Comparison of ENCODE assay signal across 14 cellular contexts in genomic region chrX:152912641-152913040, GRCh38. TPM values are rescaled to one million over a fixed set of nuclear protein-coding genes. Genes with fewer than 3 reads are reported as not detected.
DNase-seq lines count a peak whose midpoint lies in the region; TF ChIP-seq lines count a peak whose summit lies in the region.
"Had no signal": no experiment of that assay in that cellular context is flagged by ENCODE, and none has a peak within 500 bp of the region (broad histone marks: within the 10 kb centered on the region; RNA-seq: fewer than 3 reads in every experiment).

No MANE protein-coding gene starts in this region.

- H3K9me3 ChIP-seq in BLaER1 treated with 17β-estradiol and CSF1 and Interleukin-3, amounts not matched to agents 10 nM and 100 nM (replicated peaks in 1 of 11), result no peaks in the 10 kb centered on the region
- no peaks in the 10 kb centered on the region for H3K9me3 ChIP-seq in HEK293 (ENCODE audit: control insufficient read depth, insufficient read depth, low read depth, low read length)
- no peaks in the 10 kb centered on the region for H3K9me3 ChIP-seq in osteoblast (ENCODE audit: low read depth, low read length)
- H3K9me3 ChIP-seq: HAP-1 had no signal

- H3K4me3 ChIP-seq in BLaER1 treated with 17β-estradiol and CSF1 and Interleukin-3, amounts not matched to agents 10 nM and 100 nM, result no peak overlapping the region
- no peak overlapping the region for H3K4me3 ChIP-seq in HEK293 (ENCODE audit: low read depth, low read length)
- no peak overlapping the region for H3K4me3 ChIP-seq in osteoblast (ENCODE audit: insufficient read depth, low read length)
- H3K4me3 ChIP-seq: GM12878, GM23338, HAP-1 had no signal

- DNase-seq in osteoblast (ENCODE audit: insufficient read length, low spot score, missing footprints) (peak; percentile 77), SIG-M5 treated with dmso at 0.1 percent for 504 hours (lab: John Stamatoyannopoulos, UW; ENCODE audit: unreplicated experiment) (no peak), kidney glomerular epithelial cell (lab: John Stamatoyannopoulos, UW) (no peak), NCI-H1048 (lab: John Stamatoyannopoulos, UW) (no peak)
- DNase-seq: CD4-positive, alpha-beta T cell; CD8-positive, alpha-beta memory T cell; DMS 273 treated with DMSO at 0.1 percent for 48 hours; DMS79; EL had no signal

- peaks cover 0 to 36% (median 5%) of the 10 kb centered on the region in 11 experiments; a peak in 9 of 22 replicates for H4K20me1 ChIP-seq in BLaER1 treated with 17β-estradiol and CSF1 and Interleukin-3, amounts not matched to agents 10 nM and 100 nM
- peaks cover 3% of the 10 kb centered on the region for H4K20me1 ChIP-seq in osteoblast (ENCODE audit: insufficient read depth, low read length)

- H3K79me2 ChIP-seq in osteoblast (ENCODE audit: insufficient read depth, low read length), result no peaks in the 10 kb centered on the region

- peak overlapping the region in 6 of 11 experiments; percentile 14 to 48 (median 32); a peak in 7 of 22 replicates for H3K9ac ChIP-seq in BLaER1 treated with 17β-estradiol and CSF1 and Interleukin-3, amounts not matched to agents 10 nM and 100 nM

- peaks cover 42 to 92% (median 87%) of the 10 kb centered on the region in 11 experiments for H3K27me3 ChIP-seq in BLaER1 treated with 17β-estradiol and CSF1 and Interleukin-3, amounts not matched to agents 10 nM and 100 nM
- H3K27me3 ChIP-seq in osteoblast (ENCODE audit: insufficient read depth, low read length), result no peaks in the 10 kb centered on the region

- POLR2A ChIA-PET in HEK293 (lab: Yijun Ruan, JAX), result no interaction called here

- CTCF ChIA-PET in HEK293 (lab: Yijun Ruan, JAX), result interaction anchor here (0.7 to 1.6 kb wide), 6 partner anchors 11 to 72 kb away, joined by 3 to 5 read pairs (median 4); no protein-coding TSS in a partner anchor

- H3K4me1 ChIP-seq in BLaER1 treated with 17β-estradiol and CSF1 and Interleukin-3, amounts not matched to agents 10 nM and 100 nM, result peaks cover 20 to 53% (median 44%) of the 10 kb centered on the region in 10 experiments
- H3K4me1 ChIP-seq in HEK293 (ENCODE audit: control insufficient read depth, insufficient read depth, low read length), result no peaks in the 10 kb centered on the region
- peaks cover 7% of the 10 kb centered on the region for H3K4me1 ChIP-seq in osteoblast (ENCODE audit: insufficient read depth, low read length)
- H3K4me1 ChIP-seq: HAP-1 had no signal

- H3K27ac ChIP-seq in BLaER1 treated with 17β-estradiol and CSF1 and Interleukin-3, amounts not matched to agents 10 nM and 100 nM, result peak overlapping the region in 7 of 11 experiments; percentile 50 to 67 (median 59); a peak in 13 of 22 replicates
- H3K27ac ChIP-seq in HEK293 (ENCODE audit: extremely low read depth, low read depth, low read length) (no peak overlapping the region), osteoblast (ENCODE audit: low read depth, low read length) (no peak overlapping the region)

- TF ChIP-seq CTCF in HEK293 (tag by site-specific recombination; IDR thresholded peaks at IDR 0.05), result no peak
- no peak for TF ChIP-seq CTCF in osteoblast (IDR thresholded peaks at IDR 0.05; ENCODE audit: extremely low read depth, low read depth, low read length)

- no peaks in the 10 kb centered on the region for H3K36me3 ChIP-seq in BLaER1 treated with 17β-estradiol and CSF1 and Interleukin-3, amounts not matched to agents 10 nM and 100 nM
- H3K36me3 ChIP-seq in HEK293 (ENCODE audit: control insufficient read depth in 2 of 2, insufficient read depth in 1 of 2, low read length in 2 of 2) (no peaks in the 10 kb centered on the region), osteoblast (ENCODE audit: insufficient read depth, low read length) (no peaks in the 10 kb centered on the region)
- H3K36me3 ChIP-seq: HAP-1 had no signal

- no peak overlapping the region for H2AFZ ChIP-seq in osteoblast (ENCODE audit: low read length)
- H2AFZ ChIP-seq: GM23338 had no signal

- peak overlapping the region in 10 of 11 experiments; percentile 38 to 76 (median 58); a peak in 20 of 22 replicates for H3K4me2 ChIP-seq in BLaER1 treated with 17β-estradiol and CSF1 and Interleukin-3, amounts not matched to agents 10 nM and 100 nM
- no peak overlapping the region for H3K4me2 ChIP-seq in osteoblast (ENCODE audit: insufficient read depth, low read length)
- H3K4me2 ChIP-seq: GM23338 had no signal

TF ChIP-seq in HEK293, 187 proteins besides CTCF, POLR2A, EP300 and RAD21:
- TF ChIP-seq SCRT2 (tag by site-specific recombination; IDR thresholded peaks at IDR 0.05) (peak; percentile 77), ZNF16 (tag by site-specific recombination; IDR thresholded peaks at IDR 0.05; ENCODE audit: low read depth) (no peak), SCRT1 (tag by site-specific recombination; IDR thresholded peaks at IDR 0.05; ENCODE audit: borderline replicate concordance) (peak; percentile 63; the same call in 1 of the 2 replicates), ZNF266 (tag by site-specific recombination; IDR thresholded peaks at IDR 0.05; ENCODE audit: low read depth) (no peak)
TF ChIP-seq in HEK293: peak in this region for 2.

RNA-seq across cellular contexts. Expression of gene ZNF185, which starts 14.8 kb away (rescaled TPM):
- 1.1 and 1.2 TPM in 2 replicates for total RNA-seq in osteoblast

Comparison
In these comparisons a context has a peak if more than half of its experiments do, and no peak if none do; other contexts are left out.
1. H3K27ac ChIP-seq: peak in BLaER1 treated with 17β-estradiol and CSF1 and Interleukin-3, amounts not matched to agents 10 nM and 100 nM (7 of 11); none in HEK293 (single experiment) and osteoblast (single experiment).